ENCODE assay signal across 15 cellular contexts in genomic region chr5:150753863-150754262, GRCh38.
"Had no signal": no experiment of that assay in that cellular context is flagged by ENCODE, and none has a peak within 500 bp of the region (broad histone marks: within the 10 kb centered on the region; RNA-seq: fewer than 3 reads in every experiment).

No MANE protein-coding gene starts in this region.

- H3K27me3 Mint-ChIP-seq: activated naive CD8-positive, alpha-beta T cell treated with anti-CD3 and anti-CD28 coated beads, Interleukin-2, amount 10 ng/mL, durations not matched to agents 7 days and 5 days; naive B cell had no signal

- DNase-seq: activated CD4-positive, alpha-beta T cell treated with anti-CD3 and anti-CD28 coated beads, Interleukin-2, amount 50 U/mL, for 48 hours; activated naive CD8-positive, alpha-beta T cell treated with anti-CD3 and anti-CD28 coated beads, Interleukin-2, amount 10 ng/mL, durations not matched to agents 7 days and 5 days; amygdala; heart right ventricle; left colon; naive B cell; occipital lobe; stimulated activated CD4-positive, alpha-beta T cell treated with anti-CD3 and anti-CD28 coated beads, Interleukin-4, amount 100 ng/mL, for 24 hours; stimulated activated naive CD4-positive, alpha-beta T cell treated with Interleukin-2 at 50 U/mL for 16 hours; T-helper 1 cell; T-helper 9 cell had no signal

- H3K4me3 Mint-ChIP-seq: activated naive CD8-positive, alpha-beta T cell treated with anti-CD3 and anti-CD28 coated beads, Interleukin-2, amount 10 ng/mL, durations not matched to agents 7 days and 5 days; WTC11 had no signal

- H3K9me3 ChIP-seq: heart right ventricle, right atrium auricular region had no signal

- H3K9me3 Mint-ChIP-seq: activated naive CD8-positive, alpha-beta T cell treated with anti-CD3 and anti-CD28 coated beads, Interleukin-2, amount 10 ng/mL, durations not matched to agents 7 days and 5 days; naive B cell; WTC11 had no signal

- H3K27ac Mint-ChIP-seq: activated naive CD8-positive, alpha-beta T cell treated with anti-CD3 and anti-CD28 coated beads, Interleukin-2, amount 10 ng/mL, durations not matched to agents 7 days and 5 days; WTC11 had no signal

- ATAC-seq: heart right ventricle, left colon, WTC11 had no signal

- H3K4me3 ChIP-seq: cardiac muscle cell, heart right ventricle, lung, right atrium auricular region had no signal

- H3K27me3 ChIP-seq: cardiac muscle cell, heart right ventricle, right atrium auricular region had no signal
